ENCODE assay signal across 8 cellular contexts in the genomic region with DNA sequence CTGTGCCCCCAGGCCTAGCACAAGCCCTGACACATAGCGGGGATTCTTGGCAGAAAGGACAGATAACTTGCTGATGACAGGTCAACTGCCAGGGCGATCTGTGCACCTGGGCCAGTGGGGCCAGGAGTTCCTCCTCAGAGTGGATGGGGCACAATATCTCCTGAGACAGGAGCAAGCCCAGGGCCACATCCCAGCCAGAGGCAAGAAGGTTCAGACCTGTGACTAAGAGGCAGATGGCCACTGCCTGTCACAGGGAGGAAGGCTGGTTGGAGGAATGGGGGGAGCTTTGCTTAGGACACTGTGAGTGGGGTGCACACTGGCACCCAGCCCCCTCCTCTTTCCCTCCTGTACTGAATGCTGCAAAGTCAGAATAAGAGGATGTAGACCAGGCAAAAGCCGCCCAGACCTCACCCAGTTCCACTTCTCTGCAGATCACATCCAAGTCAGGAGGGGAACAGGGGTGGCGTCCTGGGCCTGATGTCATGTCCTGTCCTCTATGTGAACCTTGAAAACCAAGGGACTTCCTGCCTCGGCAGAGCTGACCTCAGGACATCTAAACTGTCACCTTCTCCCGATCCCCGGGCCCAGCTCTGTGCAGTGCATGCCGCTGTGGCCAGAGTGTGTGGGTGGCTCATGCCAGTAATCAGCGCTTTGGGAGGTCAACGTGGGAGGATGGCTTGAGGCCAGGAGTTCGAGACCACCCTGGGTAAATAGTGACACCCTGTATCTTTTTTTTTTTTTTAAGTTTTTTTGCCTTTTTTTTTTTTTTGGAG. TPM values are rescaled to one million over a fixed set of nuclear protein-coding genes. Genes with fewer than 3 reads are reported as not detected.
DNase-seq lines count a peak whose midpoint lies in the region; ATAC-seq, FAIRE-seq and TF ChIP-seq lines count a peak whose summit lies in the region.

No MANE protein-coding gene starts in this region.

- peak overlapping the region; percentile 64 for H3K27ac ChIP-seq in colonic mucosa

- H3K4me1 ChIP-seq in colonic mucosa, result peaks cover 5% of the 10 kb centered on the region

- peak overlapping the region; percentile 74 for H3K4me3 ChIP-seq in colonic mucosa

- no peak for TF ChIP-seq CTCF in CD14-positive monocyte (IDR thresholded peaks at IDR 0.05)
- TF ChIP-seq CTCF in colonic mucosa (IDR thresholded peaks at IDR 0.05), result no peak

- peak; percentile 66 for ATAC-seq in GM19372 (IDR thresholded peaks at IDR 0.05; ENCODE audit: low read depth, unreplicated experiment)
- ATAC-seq in HG03469 (IDR thresholded peaks at IDR 0.05; ENCODE audit: unreplicated experiment), result peak; percentile 80
- ATAC-seq in memory B cell (ENCODE audit: low read depth), result peak; percentile 58
- ATAC-seq in stimulated activated naive B cell treated with anti-CD40 and anti-IgM and Interleukin-4, amounts not matched to agents 10 μg/mL and 1 μg/mL and 100 μg/mL, for 72 hours (replicated peaks), result peak; percentile 73 to 81

- no peak for FAIRE-seq in HTR-8/SVneo (lab: Jason Lieb, UNC)

- no peaks in the 10 kb centered on the region for H3K27me3 ChIP-seq in colonic mucosa

- H3K9me3 ChIP-seq in colonic mucosa, result no peaks in the 10 kb centered on the region

- H3K4me3 Mint-ChIP-seq in CD14-positive monocyte, result peak overlapping the region; percentile 83 to 91
- H3K4me3 Mint-ChIP-seq in memory B cell, result peak overlapping the region; percentile 79
- peak overlapping the region; percentile 85 to 91 for H3K4me3 Mint-ChIP-seq in stimulated activated naive B cell treated with anti-CD40 and anti-IgM and Interleukin-4, amounts not matched to agents 10 μg/mL and 1 μg/mL and 100 μg/mL, for 72 hours

- H3K36me3 Mint-ChIP-seq in CD14-positive monocyte (peaks cover 20 to 38% of the 10 kb centered on the region in 2 donors), memory B cell (peaks cover 2% of the 10 kb centered on the region)
- peaks cover 21 to 25% of the 10 kb centered on the region in 2 donors for H3K36me3 Mint-ChIP-seq in stimulated activated naive B cell treated with anti-CD40 and anti-IgM and Interleukin-4, amounts not matched to agents 10 μg/mL and 1 μg/mL and 100 μg/mL, for 72 hours

- DNase-seq in CD14-positive monocyte (ENCODE audit: low spot score) (peak; percentile 98), T-helper 2 cell (peak; percentile 12 to 87 (median 39)), colonic mucosa (peak; percentile 50), memory B cell (ENCODE audit: low spot score in 2 of 2) (peak; percentile 18 to 22), HTR-8/SVneo (ENCODE audit: insufficient read length, low spot score) (no peak)
- DNase-seq in stimulated activated naive B cell treated with anti-CD40 and anti-IgM and Interleukin-4, amounts not matched to agents 10 μg/mL and 1 μg/mL and 100 μg/mL, for 72 hours, result peak; percentile 53

- H3K27me3 Mint-ChIP-seq in CD14-positive monocyte (ENCODE audit: low read depth in 3 of 3) (no peaks in the 10 kb centered on the region), memory B cell (no peaks in the 10 kb centered on the region)
- H3K27me3 Mint-ChIP-seq in stimulated activated naive B cell treated with anti-CD40 and anti-IgM and Interleukin-4, amounts not matched to agents 10 μg/mL and 1 μg/mL and 100 μg/mL, for 72 hours, result no peaks in the 10 kb centered on the region

- H3K36me3 ChIP-seq in colonic mucosa, result no peaks in the 10 kb centered on the region

- H3K27ac Mint-ChIP-seq in CD14-positive monocyte, result peak overlapping the region; percentile 96 to 99 (median 98)
- H3K27ac Mint-ChIP-seq in memory B cell, result peak overlapping the region; percentile 77
- peak overlapping the region; percentile 93 for H3K27ac Mint-ChIP-seq in stimulated activated naive B cell treated with anti-CD40 and anti-IgM and Interleukin-4, amounts not matched to agents 10 μg/mL and 1 μg/mL and 100 μg/mL, for 72 hours

- intact Hi-C loops in CD14-positive monocyte (cut with micrococcal nuclease), result loop anchor here (5.0 to 10.0 kb wide), 5 partner anchors 94 to 1014 kb away; a partner anchor contains a TSS
- intact Hi-C loops in colonic mucosa (cut with DNase I), result no loop called here

- H3K9ac ChIP-seq in colonic mucosa (ENCODE audit: low read depth in 2 of 2, low read length in 2 of 2), result peak overlapping the region in 1 of 2 donors; percentile 40

- H3K9me3 Mint-ChIP-seq in CD14-positive monocyte (no peaks in the 10 kb centered on the region), memory B cell (no peaks in the 10 kb centered on the region)
- no peaks in the 10 kb centered on the region for H3K9me3 Mint-ChIP-seq in stimulated activated naive B cell treated with anti-CD40 and anti-IgM and Interleukin-4, amounts not matched to agents 10 μg/mL and 1 μg/mL and 100 μg/mL, for 72 hours

- H3K4me1 Mint-ChIP-seq in CD14-positive monocyte (peaks cover 7% of the 10 kb centered on the region), memory B cell (peaks cover 7% of the 10 kb centered on the region)
- H3K4me1 Mint-ChIP-seq in stimulated activated naive B cell treated with anti-CD40 and anti-IgM and Interleukin-4, amounts not matched to agents 10 μg/mL and 1 μg/mL and 100 μg/mL, for 72 hours, result peaks cover 8 to 22% of the 10 kb centered on the region in 2 donors

RNA-seq across cellular contexts. Expression of a gene that starts 1.3 kb away (rescaled TPM):
- 100 to 1,000 TPM; 113 to 115 TPM for polyA plus RNA-seq in CD14-positive monocyte
- 10 to 100 TPM; 63.7 to 80.0 TPM for total RNA-seq in colonic mucosa
